ENCODE assay signal across 3 cellular contexts in genomic region chr5:172805018-172805683, GRCh38.
A peak's percentile ranks its signal among the peaks of the same experiment; 100 is the strongest.
TF ChIP-seq lines count a peak whose summit lies in the region.

No MANE protein-coding gene starts in this region.

TF ChIP-seq in A549, 52 proteins besides CTCF, POLR2A, EP300 and RAD21:
- TF ChIP-seq FOSL2 (IDR thresholded peaks at IDR 0.05) = no peak
- TF ChIP-seq FOSL2 (CRISPR knock-in tag; IDR thresholded peaks at IDR 0.05) = no peak
- no peak for TF ChIP-seq RARB (CRISPR knock-in tag; IDR thresholded peaks at IDR 0.05)
- no peak for TF ChIP-seq BCL3 (IDR thresholded peaks at IDR 0.05)
- no peak for TF ChIP-seq ZSCAN20 (CRISPR knock-in tag; IDR thresholded peaks at IDR 0.05)
- TF ChIP-seq HOXB5 (CRISPR knock-in tag; IDR thresholded peaks at IDR 0.05) = no peak
- no peak for TF ChIP-seq NR3C1 (IDR thresholded peaks at IDR 0.05)

TF ChIP-seq in K562, 482 proteins besides CTCF, POLR2A, EP300 and RAD21 (continues in another document):
- TF ChIP-seq CREM (IDR thresholded peaks at IDR 0.05; ENCODE audit: low read depth) = no peak
- TF ChIP-seq ZNF561 (CRISPR knock-in tag; conservative IDR thresholded peaks at IDR 0.05) = no peak
- peak; percentile 63 for TF ChIP-seq MTA1 (IDR thresholded peaks at IDR 0.05; ENCODE audit: borderline replicate concordance)
- no peak for TF ChIP-seq RBM25 (IDR thresholded peaks at IDR 0.05; ENCODE audit: low read depth, low read length, severe bottlenecking)
- TF ChIP-seq FOXK1 (CRISPR knock-in tag; IDR thresholded peaks at IDR 0.05; ENCODE audit: borderline replicate concordance) = no peak
- TF ChIP-seq ZNF224 (CRISPR knock-in tag; IDR thresholded peaks at IDR 0.05) = no peak
- TF ChIP-seq TAF1 (IDR thresholded peaks at IDR 0.05; ENCODE audit: control insufficient read depth, extremely low read depth, insufficient read depth, low read length, severe bottlenecking) = no peak
- peak; percentile 75; the same call in 1 of the 2 replicates for TF ChIP-seq ZBTB2 (IDR thresholded peaks at IDR 0.05)
- no peak for TF ChIP-seq ARID3A (IDR thresholded peaks at IDR 0.05; ENCODE audit: borderline replicate concordance, low read depth, low read length)
- no peak for TF ChIP-seq RBM22 (IDR thresholded peaks at IDR 0.05; ENCODE audit: low read depth, low read length, poor library complexity, severe bottlenecking)
- no peak for TF ChIP-seq JUN (IDR thresholded peaks at IDR 0.05; ENCODE audit: borderline replicate concordance, low read depth, low read length)
- TF ChIP-seq JUN (CRISPR knock-in tag; IDR thresholded peaks at IDR 0.05; ENCODE audit: borderline replicate concordance) = no peak
- no peak for TF ChIP-seq KAT8 (IDR thresholded peaks at IDR 0.05; ENCODE audit: low read depth)
- no peak for TF ChIP-seq CEBPZ (IDR thresholded peaks at IDR 0.05; ENCODE audit: borderline replicate concordance, low read depth, low read length)
- TF ChIP-seq NFXL1 (CRISPR knock-in tag; IDR thresholded peaks at IDR 0.05) = no peak
- no peak for TF ChIP-seq CCAR2 (IDR thresholded peaks at IDR 0.05; ENCODE audit: low read depth, low read length)
- TF ChIP-seq HDAC2 (IDR thresholded peaks at IDR 0.05) = 0 out of 2 replicates have a peak, but pooled peaks have one; percentile 19
- TF ChIP-seq LARP7 (IDR thresholded peaks at IDR 0.05) = 0 out of 2 replicates have a peak, but pooled peaks have one; percentile 21
- TF ChIP-seq CSDE1 (IDR thresholded peaks at IDR 0.05) = no peak
- no peak for TF ChIP-seq STAG1 (CRISPR knock-in tag; IDR thresholded peaks at IDR 0.05; ENCODE audit: borderline replicate concordance)
- no peak for TF ChIP-seq HNRNPL (IDR thresholded peaks at IDR 0.05; ENCODE audit: low read depth, low read length)
- TF ChIP-seq TARDBP (IDR thresholded peaks at IDR 0.05) = no peak
- no peak for TF ChIP-seq ETV1 (tag; conservative IDR thresholded peaks at IDR 0.05; ENCODE audit: low read depth)
- TF ChIP-seq HDAC1 (IDR thresholded peaks at IDR 0.05) = 0 out of 4 replicates have a peak, but pooled peaks of 1 of the 2 experiments have one; percentile 23
- no peak for TF ChIP-seq RFX5 (IDR thresholded peaks at IDR 0.05; ENCODE audit: low read depth, low read length)
- no peak for TF ChIP-seq BMI1 (IDR thresholded peaks at IDR 0.05; ENCODE audit: low read length)

TF ChIP-seq in HEK293T, 16 proteins besides CTCF, POLR2A, EP300 and RAD21:
- TF ChIP-seq HDGF (IDR thresholded peaks at IDR 0.05; ENCODE audit: borderline replicate concordance) (no peak), ARNT (IDR thresholded peaks at IDR 0.05) (no peak), LEF1 (IDR thresholded peaks at IDR 0.05; ENCODE audit: borderline replicate concordance) (no peak), BHLHE40 (IDR thresholded peaks at IDR 0.05; ENCODE audit: borderline replicate concordance) (no peak), FOXM1 (IDR thresholded peaks at IDR 0.05; ENCODE audit: borderline replicate concordance) (no peak), SUZ12 (IDR thresholded peaks at IDR 0.05) (no peak), NFRKB (IDR thresholded peaks at IDR 0.05) (no peak), FOXA1 (IDR thresholded peaks at IDR 0.05) (no peak), PKNOX1 (IDR thresholded peaks at IDR 0.05) (no peak), ELF4 (IDR thresholded peaks at IDR 0.05) (no peak), L3MBTL2 (conservative IDR thresholded peaks at IDR 0.05) (no peak)
